In genomic region chr16:49857423-49858181, GRCh38 we compare ENCODE assay signal across 8 cellular contexts. TPM values are rescaled to one million over a fixed set of nuclear protein-coding genes. Genes with fewer than 3 reads are reported as not detected.
DNase-seq lines count a peak whose midpoint lies in the region; ATAC-seq and TF ChIP-seq lines count a peak whose summit lies in the region.

No MANE protein-coding gene starts in this region.

- H2AFZ ChIP-seq in mesenchymal stem cell (ENCODE audit: low read depth, low read length): peak overlapping the region; percentile 29

- H3K36me3 ChIP-seq in mesenchymal stem cell (ENCODE audit: control insufficient read depth in 1 of 2, insufficient read depth in 2 of 2, low read depth in 1 of 2, low read length in 2 of 2) (no peaks in the 10 kb centered on the region), subcutaneous abdominal adipose tissue (ENCODE audit: control insufficient read depth in 5 of 5, insufficient read depth in 5 of 5, low read length in 5 of 5) (no peaks in the 10 kb centered on the region)

- H2BK15ac ChIP-seq in mesenchymal stem cell (ENCODE audit: low read depth, poor library complexity, severe bottlenecking): peak overlapping the region; percentile 74

- H3K9me3 Mint-ChIP-seq in WTC11: no peaks in the 10 kb centered on the region
- H3K9me3 Mint-ChIP-seq in effector memory CD8-positive, alpha-beta T cell: no peaks in the 10 kb centered on the region

- peaks cover 2% of the 10 kb centered on the region for H3K79me1 ChIP-seq in mesenchymal stem cell (replicated peaks; ENCODE audit: low read length, poor library complexity, severe bottlenecking)

- peak overlapping the region; percentile 65 for H2AK5ac ChIP-seq in mesenchymal stem cell (ENCODE audit: low read length, severe bottlenecking)

- H3K27ac ChIP-seq in mesenchymal stem cell (ENCODE audit: low read length, poor library complexity, severe bottlenecking) (peak overlapping the region; percentile 23), subcutaneous abdominal adipose tissue (ENCODE audit: low read depth, low read length) (peak overlapping the region; percentile 50)

- peaks cover 31% of the 10 kb centered on the region for H3K27me3 Mint-ChIP-seq in WTC11 (ENCODE audit: low read depth)
- peaks cover 25 to 49% of the 10 kb centered on the region in 2 donors for H3K27me3 Mint-ChIP-seq in effector memory CD8-positive, alpha-beta T cell

- DNase-seq in GM12864 (ENCODE audit: low read depth): no peak
- peak; percentile 71 for DNase-seq in NCI-H1105 treated with DMSO at 0.1 percent for 48 hours (lab: John Stamatoyannopoulos, UW)
- DNase-seq in WTC11 (ENCODE audit: low spot score): peak; percentile 85
- DNase-seq in effector memory CD8-positive, alpha-beta T cell: peak; percentile 6 to 28 (median 23)
- peak; percentile 58 for DNase-seq in mesenchymal stem cell
- no peak for DNase-seq in HCEC 1CT
- no peak for DNase-seq in NK-92 (lab: John Stamatoyannopoulos, UW; ENCODE audit: unreplicated experiment)

- peak overlapping the region; percentile 21 for H3K9ac ChIP-seq in mesenchymal stem cell (ENCODE audit: low read length)
- peak overlapping the region in 4 of 5 donors; percentile 28 to 59 (median 41) for H3K9ac ChIP-seq in subcutaneous abdominal adipose tissue (ENCODE audit: low read length in 5 of 5)

- H3K4me2 ChIP-seq in mesenchymal stem cell (ENCODE audit: low read length, poor library complexity, severe bottlenecking): peak overlapping the region; percentile 97

- H3K23ac ChIP-seq in mesenchymal stem cell (ENCODE audit: low read length in 2 of 2): peak overlapping the region; percentile 42 to 89

- no peak overlapping the region for H4K91ac ChIP-seq in mesenchymal stem cell (ENCODE audit: low read length)

- no peaks in the 10 kb centered on the region for H3K9me3 ChIP-seq in mesenchymal stem cell (ENCODE audit: control insufficient read depth, low read length)
- no peaks in the 10 kb centered on the region for H3K9me3 ChIP-seq in subcutaneous abdominal adipose tissue (ENCODE audit: control insufficient read depth in 5 of 5, low read length in 5 of 5)

- H3K4me1 Mint-ChIP-seq in WTC11: peaks cover 25% of the 10 kb centered on the region
- H3K4me1 Mint-ChIP-seq in effector memory CD8-positive, alpha-beta T cell (ENCODE audit: low read depth in 2 of 2): peaks cover 6 to 7% of the 10 kb centered on the region in 2 donors

- H3K4ac ChIP-seq in mesenchymal stem cell (ENCODE audit: low read depth in 1 of 2, low read length in 2 of 2): peak overlapping the region in 1 of 2 experiments; percentile 6

- peak; percentile 17 for ATAC-seq in WTC11
- peak; percentile 35 for ATAC-seq in effector memory CD8-positive, alpha-beta T cell (replicated peaks)

- no peak overlapping the region for H3K27ac Mint-ChIP-seq in WTC11
- no peak overlapping the region for H3K27ac Mint-ChIP-seq in effector memory CD8-positive, alpha-beta T cell

- no peak overlapping the region for H2BK5ac ChIP-seq in mesenchymal stem cell (ENCODE audit: low read depth, low read length, poor library complexity, severe bottlenecking)

- H3K4me1 ChIP-seq in mesenchymal stem cell (ENCODE audit: control insufficient read depth, insufficient read depth, low read depth, low read length) (peaks cover 30% of the 10 kb centered on the region), subcutaneous abdominal adipose tissue (ENCODE audit: control insufficient read depth in 5 of 5, insufficient read depth in 5 of 5, low read length in 5 of 5) (peaks cover 2 to 48% (median 41%) of the 10 kb centered on the region in 5 donors)

- peak overlapping the region in 1 of 2 experiments; percentile 72 for H3K18ac ChIP-seq in mesenchymal stem cell (ENCODE audit: low read depth in 1 of 2, low read length in 2 of 2)

- no peaks in the 10 kb centered on the region for H3K36me3 Mint-ChIP-seq in WTC11
- no peaks in the 10 kb centered on the region for H3K36me3 Mint-ChIP-seq in effector memory CD8-positive, alpha-beta T cell (ENCODE audit: insufficient read depth)

- H3K27me3 ChIP-seq in mesenchymal stem cell (ENCODE audit: control insufficient read depth in 1 of 2, insufficient read depth in 1 of 2, low read length in 2 of 2) (peaks cover 27% of the 10 kb centered on the region in 2 experiments), subcutaneous abdominal adipose tissue (ENCODE audit: control insufficient read depth in 5 of 5, insufficient read depth in 4 of 5, low read length in 5 of 5) (no peaks in the 10 kb centered on the region)

- H2BK12ac ChIP-seq in mesenchymal stem cell (ENCODE audit: low read length in 2 of 2): peak overlapping the region in 1 of 2 experiments; percentile 37

- peak overlapping the region; percentile 52 for H4K8ac ChIP-seq in mesenchymal stem cell (ENCODE audit: low read length)

- POLR2A ChIA-PET in WTC11 (lab: Charles Lee): interaction anchor here (0.6 to 1.0 kb wide), 4 partner anchors 11 to 64 kb away, joined by 3 to 4 read pairs (median 3); no protein-coding TSS in a partner anchor

- TF ChIP-seq CTCF in GM12864 (IDR thresholded peaks at IDR 0.05; ENCODE audit: low read depth, low read length, missing control alignments) (peak; percentile 76), WTC11 (IDR thresholded peaks at IDR 0.05) (peak; percentile 98)

- peak overlapping the region in 1 of 2 experiments; percentile 18 for H3K14ac ChIP-seq in mesenchymal stem cell (ENCODE audit: low read length in 2 of 2)

- peak overlapping the region; percentile 24; the same call in 1 of the 2 replicates for H3K4me3 ChIP-seq in GM12864 (ENCODE audit: low read depth, low read length)
- H3K4me3 ChIP-seq in mesenchymal stem cell (ENCODE audit: insufficient read depth in 1 of 2, low read depth in 1 of 2, low read length in 2 of 2): peak overlapping the region; percentile 74 to 78
- H3K4me3 ChIP-seq in subcutaneous abdominal adipose tissue (ENCODE audit: low read depth in 1 of 5, low read length in 5 of 5): peak overlapping the region; percentile 66 to 86 (median 73)

- 2% methylated on average over 43 of the region's 52 CpGs for WGBS in mesenchymal stem cell

- CTCF ChIA-PET in WTC11 (lab: Charles Lee): interaction anchor here (0.6 to 12.1 kb wide), 66 partner anchors 9 to 450 kb away, joined by 3 to 199 read pairs (median 5); partner anchors contain the start of gene CNEP1R1

- no peak overlapping the region for H2BK120ac ChIP-seq in mesenchymal stem cell (ENCODE audit: low read depth, low read length)

- peak overlapping the region; percentile 71 for H3K4me3 Mint-ChIP-seq in WTC11
- H3K4me3 Mint-ChIP-seq in effector memory CD8-positive, alpha-beta T cell: peak overlapping the region; percentile 77 to 81

TF ChIP-seq in WTC11, 78 proteins besides CTCF, POLR2A, EP300 and RAD21 (continues in another document):
- TF ChIP-seq CREM (CRISPR knock-in tag; IDR thresholded peaks at IDR 0.05) (peak; percentile 46; the same call in 1 of the 2 replicates), AFF4 (CRISPR knock-in tag; IDR thresholded peaks at IDR 0.05; ENCODE audit: borderline replicate concordance) (no peak), ZNF121 (CRISPR knock-in tag; IDR thresholded peaks at IDR 0.05) (no peak), MLX (CRISPR knock-in tag; IDR thresholded peaks at IDR 0.05) (no peak)
- TF ChIP-seq, protein P1, sequence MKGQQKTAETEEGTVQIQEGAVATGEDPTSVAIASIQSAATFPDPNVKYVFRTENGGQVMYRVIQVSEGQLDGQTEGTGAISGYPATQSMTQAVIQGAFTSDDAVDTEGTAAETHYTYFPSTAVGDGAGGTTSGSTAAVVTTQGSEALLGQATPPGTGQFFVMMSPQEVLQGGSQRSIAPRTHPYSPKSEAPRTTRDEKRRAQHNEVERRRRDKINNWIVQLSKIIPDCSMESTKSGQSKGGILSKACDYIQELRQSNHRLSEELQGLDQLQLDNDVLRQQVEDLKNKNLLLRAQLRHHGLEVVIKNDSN (CRISPR knock-in tag; IDR thresholded peaks at IDR 0.05): no peak

RNA-seq across cellular contexts. Expression of gene ZNF423, which starts 1.7 kb away (rescaled TPM):
- total RNA-seq in WTC11 (2021): 37.6 to 38.8 TPM (median 38.6 TPM) in 3 replicates
- polyA plus RNA-seq in mesenchymal stem cell (2013, experiment 1 of 2): 1.4 TPM
- polyA plus RNA-seq in mesenchymal stem cell (2013, experiment 2 of 2): 1.6 TPM

Comparison
In these comparisons a context has a peak if more than half of its experiments do, and no peak if none do; other contexts are left out.
1. DNase-seq: peak in NCI-H1105 treated with DMSO at 0.1 percent for 48 hours (single experiment), WTC11 (single experiment), effector memory CD8-positive, alpha-beta T cell (3 of 3) and mesenchymal stem cell (single experiment); none in GM12864 (single experiment), HCEC 1CT (single experiment) and NK-92 (single experiment).
2. H3K4me3 ChIP-seq: peak in every context shown above with its lines; median percentile 76 in mesenchymal stem cell; 73 in subcutaneous abdominal adipose tissue; 24 in GM12864.